Comparison of ENCODE assay signal across 19 cellular contexts in genomic region chr7:102418603-102419002, GRCh38. TPM values are rescaled to one million over a fixed set of nuclear protein-coding genes. Genes with fewer than 3 reads are reported as not detected.
DNase-seq lines count a peak whose midpoint lies in the region; ATAC-seq and TF ChIP-seq lines count a peak whose summit lies in the region.
"Had no signal": no experiment of that assay in that cellular context is flagged by ENCODE, and none has a peak within 500 bp of the region (broad histone marks: within the 10 kb centered on the region; RNA-seq: fewer than 3 reads in every experiment).

No MANE protein-coding gene starts in this region.

- H2AK9ac ChIP-seq in IMR-90 (replicated peaks; ENCODE audit: low read depth, low read length, poor library complexity), result no peak overlapping the region

- no peak overlapping the region for H3K18ac ChIP-seq in IMR-90 (ENCODE audit: low read depth, low read length)

- DNase-seq in activated CD4-positive, alpha-beta T cell treated with anti-CD3 and anti-CD28 coated beads for 36 hours, result no peak
- DNase-seq in activated CD4-positive, alpha-beta T cell treated with anti-CD3 and anti-CD28 coated beads, Interleukin-2, amount 50 U/mL, for 4 hours, result no peak
- no peak for DNase-seq in IMR-90
- no peak for DNase-seq in activated CD8-positive, alpha-beta T cell treated with anti-CD3 and anti-CD28 coated beads, Interleukin-2, amount 10 ng/mL, durations not matched to agents 7 days and 5 days
- no peak for DNase-seq in naive thymus-derived CD4-positive, alpha-beta T cell
- no peak for DNase-seq in heart left ventricle
- DNase-seq: 8988T; activated CD4-positive, alpha-beta T cell treated with anti-CD3 and anti-CD28 coated beads, Interleukin-2, amount 50 U/mL, for 1 hour; colonic mucosa; DMS153; HFFc6; hypothalamus; mesenchymal stem cell; NCI-H524 treated with DMSO at 0.1 percent for 48 hours; tibial artery had no signal

- no peak overlapping the region for H2BK120ac ChIP-seq in IMR-90 (ENCODE audit: low read depth, low read length)

- BruUV-seq in IMR-90 (replicated peaks; lab: Mats Ljungman, UMichigan), result no TSS peak

- no peak overlapping the region for H2BK15ac ChIP-seq in IMR-90 (ENCODE audit: low read depth, low read length)

- H3K4me1 Mint-ChIP-seq in activated CD4-positive, alpha-beta T cell treated with anti-CD3 and anti-CD28 coated beads for 36 hours, result peaks cover 61% of the 10 kb centered on the region
- peaks cover 73% of the 10 kb centered on the region for H3K4me1 Mint-ChIP-seq in activated CD8-positive, alpha-beta T cell treated with anti-CD3 and anti-CD28 coated beads, Interleukin-2, amount 10 ng/mL, durations not matched to agents 7 days and 5 days (ENCODE audit: low read depth)
- peaks cover 53 to 84% (median 61%) of the 10 kb centered on the region in 7 donors for H3K4me1 Mint-ChIP-seq in naive thymus-derived CD4-positive, alpha-beta T cell
- H3K4me1 Mint-ChIP-seq: neural crest cell had no signal

- H3K4ac ChIP-seq in IMR-90 (ENCODE audit: low read depth, low read length), result no peak overlapping the region

- TF ChIP-seq RAD21 in IMR-90 (IDR thresholded peaks at IDR 0.05; ENCODE audit: low read length), result no peak

- POLR2A ChIA-PET in activated CD4-positive, alpha-beta T cell treated with anti-CD3 and anti-CD28 coated beads for 36 hours (lab: Charles Lee), result interaction anchor here (1.4 kb wide), 1 partner anchor 8 kb away, joined by 5 read pairs; no protein-coding TSS in a partner anchor
- POLR2A ChIA-PET in IMR-90 (lab: Charles Lee; ENCODE audit: unreplicated experiment), result no interaction called here
- POLR2A ChIA-PET in activated CD8-positive, alpha-beta T cell treated with anti-CD3 and anti-CD28 coated beads, Interleukin-2, amount 10 ng/mL, durations not matched to agents 7 days and 5 days (lab: Charles Lee), result interaction anchor here (1.0 to 4.4 kb wide), 4 partner anchors 7 to 47 kb away, joined by 3 to 124 read pairs (median 4); no protein-coding TSS in a partner anchor
- POLR2A ChIA-PET in naive thymus-derived CD4-positive, alpha-beta T cell (lab: Charles Lee), result interaction anchor here (0.8 to 25.3 kb wide), 2 partner anchors 14 to 32 kb away, joined by 3 to 510 read pairs; partner anchors contain the start of gene ORAI2

- no peak overlapping the region for H3K9ac ChIP-seq in IMR-90 (ENCODE audit: low read depth, low read length)

- H2AFZ ChIP-seq in IMR-90 (replicated peaks; ENCODE audit: low read length, poor library complexity), result no peak overlapping the region

- H4K8ac ChIP-seq in IMR-90 (ENCODE audit: low read depth in 2 of 2, low read length in 2 of 2), result no peak overlapping the region

- TF ChIP-seq CTCF in IMR-90 (conservative IDR thresholded peaks at IDR 0.05; ENCODE audit: low read depth, low read length), result no peak
- TF ChIP-seq CTCF in heart left ventricle (IDR thresholded peaks at IDR 0.05), result no peak

- H2AK5ac ChIP-seq in IMR-90 (ENCODE audit: low read depth, low read length), result no peak overlapping the region

- peaks cover 20 to 55% of the 10 kb centered on the region in 2 experiments for H3K79me1 ChIP-seq in IMR-90 (ENCODE audit: low read depth in 1 of 2, low read length in 2 of 2)

- no peak overlapping the region for H2BK5ac ChIP-seq in IMR-90 (ENCODE audit: low read depth, low read length, poor library complexity, severe bottlenecking)

- ATAC-seq in activated CD4-positive, alpha-beta T cell treated with anti-CD3 and anti-CD28 coated beads for 36 hours, result peak; percentile 9
- ATAC-seq in IMR-90 (ENCODE audit: low read depth) (no peak), heart left ventricle (no peak), GM19324 (IDR thresholded peaks at IDR 0.05; ENCODE audit: low FRiP score, unreplicated experiment) (no peak), GM18505 (IDR thresholded peaks at IDR 0.05; ENCODE audit: unreplicated experiment) (no peak)
- no peak for ATAC-seq in activated CD8-positive, alpha-beta T cell treated with anti-CD3 and anti-CD28 coated beads, Interleukin-2, amount 10 ng/mL, durations not matched to agents 7 days and 5 days
- no peak for ATAC-seq in naive thymus-derived CD4-positive, alpha-beta T cell

- dilution Hi-C loops in IMR-90 (cut with HindIII; ENCODE audit: low sequenced_read_pairs, unreplicated experiment), result no loop called here

- CTCF ChIA-PET in activated CD4-positive, alpha-beta T cell treated with anti-CD3 and anti-CD28 coated beads for 36 hours (lab: Charles Lee), result interaction anchor here (0.6 to 0.8 kb wide), 4 partner anchors 14 to 452 kb away, joined by 3 to 5 read pairs (median 4); no protein-coding TSS in a partner anchor
- CTCF ChIA-PET in IMR-90 (lab: Yijun Ruan, JAX), result no interaction called here
- CTCF ChIA-PET in activated CD8-positive, alpha-beta T cell treated with anti-CD3 and anti-CD28 coated beads, Interleukin-2, amount 10 ng/mL, durations not matched to agents 7 days and 5 days (lab: Charles Lee), result no interaction called here
- CTCF ChIA-PET in naive thymus-derived CD4-positive, alpha-beta T cell (lab: Charles Lee), result interaction anchor here (0.5 to 1.5 kb wide), 3 partner anchors 11 to 32 kb away, joined by 3 to 4 read pairs (median 3); no protein-coding TSS in a partner anchor

- no peaks in the 10 kb centered on the region; the same call in none of the 2 replicates for H4K20me1 ChIP-seq in IMR-90 (ENCODE audit: insufficient read depth, low read length)

- H3K23ac ChIP-seq in IMR-90 (ENCODE audit: low read depth, low read length), result no peak overlapping the region

- H4K5ac ChIP-seq in IMR-90 (ENCODE audit: low read depth, low read length), result no peak overlapping the region

- H3K27ac ChIP-seq in IMR-90 (ENCODE audit: insufficient read depth, low read length), result no peak overlapping the region
- H3K27ac ChIP-seq in naive thymus-derived CD4-positive, alpha-beta T cell (ENCODE audit: low read depth, low read length), result peak overlapping the region; percentile 37
- no peak overlapping the region for H3K27ac ChIP-seq in heart left ventricle
- H3K27ac ChIP-seq: colonic mucosa, SK-N-MC, tibial artery had no signal

- H4K91ac ChIP-seq in IMR-90 (ENCODE audit: insufficient read depth, low read depth, low read length), result no peak overlapping the region

- H3K56ac ChIP-seq in IMR-90 (ENCODE audit: extremely low read depth, insufficient read depth, low read length), result no peak overlapping the region

- peak overlapping the region; percentile 37 for H3K27ac Mint-ChIP-seq in activated CD4-positive, alpha-beta T cell treated with anti-CD3 and anti-CD28 coated beads for 36 hours
- H3K27ac Mint-ChIP-seq in activated CD8-positive, alpha-beta T cell treated with anti-CD3 and anti-CD28 coated beads, Interleukin-2, amount 10 ng/mL, durations not matched to agents 7 days and 5 days, result peak overlapping the region; percentile 72
- peak overlapping the region; percentile 69 to 98 (median 96) for H3K27ac Mint-ChIP-seq in naive thymus-derived CD4-positive, alpha-beta T cell
- H3K27ac Mint-ChIP-seq: HFFc6 had no signal

- no peak overlapping the region for H2BK20ac ChIP-seq in IMR-90 (ENCODE audit: low read depth, low read length)

- H3K4me2 ChIP-seq in IMR-90 (ENCODE audit: low read depth, low read length), result no peak overlapping the region

- peaks cover 52% of the 10 kb centered on the region for H3K36me3 Mint-ChIP-seq in activated CD4-positive, alpha-beta T cell treated with anti-CD3 and anti-CD28 coated beads for 36 hours (ENCODE audit: low read depth)
- H3K36me3 Mint-ChIP-seq in activated CD8-positive, alpha-beta T cell treated with anti-CD3 and anti-CD28 coated beads, Interleukin-2, amount 10 ng/mL, durations not matched to agents 7 days and 5 days (ENCODE audit: low read depth), result peaks cover 59% of the 10 kb centered on the region
- peaks cover 0 to 43% (median 18%) of the 10 kb centered on the region in 5 donors for H3K36me3 Mint-ChIP-seq in naive thymus-derived CD4-positive, alpha-beta T cell

- TF ChIP-seq POLR2A in IMR-90 (IDR thresholded peaks at IDR 0.05; ENCODE audit: low read depth, low read length) (no peak), heart left ventricle (IDR thresholded peaks at IDR 0.05) (no peak), GM18505 (IDR thresholded peaks at IDR 0.05; ENCODE audit: borderline replicate concordance, extremely low read depth, insufficient read depth, insufficient read length) (no peak)

- H3K27me3 ChIP-seq in IMR-90 (ENCODE audit: control insufficient read depth, insufficient read depth, low read length), result no peaks in the 10 kb centered on the region
- H3K27me3 ChIP-seq in naive thymus-derived CD4-positive, alpha-beta T cell (ENCODE audit: control insufficient read depth in 2 of 2, insufficient read depth in 2 of 2, low read length in 2 of 2), result no peaks in the 10 kb centered on the region
- H3K27me3 ChIP-seq in heart left ventricle, result no peaks in the 10 kb centered on the region
- H3K27me3 ChIP-seq: colonic mucosa, tibial artery had no signal

- no peaks in the 10 kb centered on the region for H3K27me3 Mint-ChIP-seq in activated CD4-positive, alpha-beta T cell treated with anti-CD3 and anti-CD28 coated beads for 36 hours
- H3K27me3 Mint-ChIP-seq in activated CD8-positive, alpha-beta T cell treated with anti-CD3 and anti-CD28 coated beads, Interleukin-2, amount 10 ng/mL, durations not matched to agents 7 days and 5 days (ENCODE audit: low read depth), result no peaks in the 10 kb centered on the region
- H3K27me3 Mint-ChIP-seq in naive thymus-derived CD4-positive, alpha-beta T cell, result no peaks in the 10 kb centered on the region

- H3K4me1 ChIP-seq in IMR-90 (ENCODE audit: control insufficient read depth, insufficient read depth, low read length), result no peaks in the 10 kb centered on the region
- H3K4me1 ChIP-seq in naive thymus-derived CD4-positive, alpha-beta T cell (ENCODE audit: control insufficient read depth in 2 of 2, insufficient read depth in 2 of 2, low read length in 2 of 2), result peaks cover 39 to 54% of the 10 kb centered on the region in 2 donors
- H3K4me1 ChIP-seq in heart left ventricle, result peaks cover 0 to 26% (median 0%) of the 10 kb centered on the region in 12 donors
- H3K4me1 ChIP-seq: tibial artery had no signal

- peaks cover 3% of the 10 kb centered on the region; the same call in 1 of the 2 replicates for H3K9me1 ChIP-seq in IMR-90 (ENCODE audit: insufficient read depth, low read length)

- WGBS in IMR-90 (ENCODE audit: extremely low coverage in 2 of 2, insufficient read length in 1 of 2), 2 experiments, result 100% methylated on average over 2 of the region's 5 CpGs; no CpG with 5 or more reads in 1 of the 2 experiments
- WGBS in heart left ventricle, 4 donors, result 95 to 99% (median 96%) methylated on average over 5 of the region's 5 CpGs

- H3K9me3 ChIP-seq in IMR-90 (ENCODE audit: control insufficient read depth, insufficient read depth, low read length) (no peaks in the 10 kb centered on the region), heart left ventricle (no peaks in the 10 kb centered on the region)
- no peaks in the 10 kb centered on the region for H3K9me3 ChIP-seq in naive thymus-derived CD4-positive, alpha-beta T cell (ENCODE audit: control insufficient read depth in 2 of 3, low read length in 3 of 3)
- H3K9me3 ChIP-seq: colonic mucosa, tibial artery had no signal

- intact Hi-C loops in activated CD4-positive, alpha-beta T cell treated with anti-CD3 and anti-CD28 coated beads for 36 hours (cut with DNase I, micrococcal nuclease), result no loop called here
- intact Hi-C loops in IMR-90 (cut with micrococcal nuclease) (no loop called here), heart left ventricle (cut with DNase I) (loop anchor here in 1 of 10 donors (5.0 kb wide), 1 partner anchor 49 kb away; no protein-coding TSS in a partner anchor)
- intact Hi-C loops in naive thymus-derived CD4-positive, alpha-beta T cell (cut with micrococcal nuclease), result no loop called here

- H3K36me3 ChIP-seq in IMR-90 (ENCODE audit: control insufficient read depth, insufficient read depth, low read length) (peaks cover 44% of the 10 kb centered on the region), heart left ventricle (peaks cover 0 to 98% (median 73%) of the 10 kb centered on the region in 9 donors)
- peaks cover 0 to 3% (median 0%) of the 10 kb centered on the region in 3 experiments for H3K36me3 ChIP-seq in naive thymus-derived CD4-positive, alpha-beta T cell (ENCODE audit: control insufficient read depth in 2 of 3, insufficient read depth in 3 of 3, low read length in 3 of 3)
- H3K36me3 ChIP-seq: colonic mucosa had no signal

- in situ Hi-C loops in IMR-90 (cut with MboI; ENCODE audit: low sequenced_read_pairs), result no loop called here

- no peak overlapping the region for H3K14ac ChIP-seq in IMR-90 (replicated peaks; ENCODE audit: low read depth, low read length)

- no peaks in the 10 kb centered on the region for H3K9me3 Mint-ChIP-seq in activated CD4-positive, alpha-beta T cell treated with anti-CD3 and anti-CD28 coated beads for 36 hours (ENCODE audit: low read depth)
- no peaks in the 10 kb centered on the region for H3K9me3 Mint-ChIP-seq in activated CD8-positive, alpha-beta T cell treated with anti-CD3 and anti-CD28 coated beads, Interleukin-2, amount 10 ng/mL, durations not matched to agents 7 days and 5 days (ENCODE audit: insufficient read depth)
- no peaks in the 10 kb centered on the region for H3K9me3 Mint-ChIP-seq in naive thymus-derived CD4-positive, alpha-beta T cell
- H3K9me3 Mint-ChIP-seq: HFFc6, neural crest cell had no signal

- no peak overlapping the region for H3K4me3 Mint-ChIP-seq in activated CD4-positive, alpha-beta T cell treated with anti-CD3 and anti-CD28 coated beads for 36 hours
- H3K4me3 Mint-ChIP-seq in activated CD8-positive, alpha-beta T cell treated with anti-CD3 and anti-CD28 coated beads, Interleukin-2, amount 10 ng/mL, durations not matched to agents 7 days and 5 days, result no peak overlapping the region
- peak overlapping the region in 3 of 10 donors; percentile 3 to 38 (median 27) for H3K4me3 Mint-ChIP-seq in naive thymus-derived CD4-positive, alpha-beta T cell
- H3K4me3 Mint-ChIP-seq: HFFc6, neural crest cell had no signal

- no peak overlapping the region for H3K4me3 ChIP-seq in IMR-90 (ENCODE audit: insufficient read depth, low read depth, low read length)
- no peak overlapping the region for H3K4me3 ChIP-seq in naive thymus-derived CD4-positive, alpha-beta T cell (ENCODE audit: low read length)
- no peak overlapping the region for H3K4me3 ChIP-seq in heart left ventricle
- H3K4me3 ChIP-seq: colonic mucosa, SK-N-MC, tibial artery had no signal

RNA-seq across cellular contexts. Expression of gene ORAI2, which starts 14.8 kb away (rescaled TPM):
- total RNA-seq in activated CD4-positive, alpha-beta T cell treated with anti-CD3 and anti-CD28 coated beads for 36 hours, result 10 to 100 TPM; 20.8 to 25.1 TPM
- total RNA-seq in IMR-90 (2012; rRNA removed) (52.0 and 52.2 TPM in 2 replicates), heart left ventricle (10 to 100 TPM in 2 of 9 donors, 1 to 10 TPM in 7; 1.9 to 22.0 (median 4.8) TPM)
- polyA plus RNA-seq in IMR-90 (2012; rRNA removed) (58.3 and 73.5 TPM in 2 replicates), heart left ventricle (10 to 100 TPM in 1 of 2 donors, 1 to 10 TPM in 1; 1.1 to 10.6 TPM)
- 49.7 and 66.1 TPM in 2 replicates for polyA plus RNA-seq in IMR-90 (2012; cell fraction: cytosol; rRNA removed)
- 8.9 and 24.5 TPM in 2 replicates for polyA plus RNA-seq in IMR-90 (2012; cell fraction: nucleus; rRNA removed; ENCODE audit: low replicate concordance)
- total RNA-seq in activated CD8-positive, alpha-beta T cell treated with anti-CD3 and anti-CD28 coated beads, Interleukin-2, amount 10 ng/mL, durations not matched to agents 7 days and 5 days, result 10 to 100 TPM; 72.5 to 72.8 TPM
- total RNA-seq in naive thymus-derived CD4-positive, alpha-beta T cell, result 10 to 100 TPM; 19.9 to 72.6 (median 26.2) TPM
- 10 to 100 TPM; 29.5 to 33.5 TPM for polyA plus RNA-seq in naive thymus-derived CD4-positive, alpha-beta T cell

RNA-seq across cellular contexts. Expression of gene PRKRIP1, which starts 22.4 kb away (rescaled TPM):
- total RNA-seq in activated CD4-positive, alpha-beta T cell treated with anti-CD3 and anti-CD28 coated beads for 36 hours, result 10 to 100 TPM; 26.2 to 31.4 TPM
- total RNA-seq in IMR-90 (2012; rRNA removed), result 6.5 and 9.4 TPM in 2 replicates
- 21.6 and 21.8 TPM in 2 replicates for polyA plus RNA-seq in IMR-90 (2012; rRNA removed)
- polyA plus RNA-seq in IMR-90 (2012; cell fraction: cytosol; rRNA removed), result 12.4 and 16.7 TPM in 2 replicates
- 163 and 174 TPM in 2 replicates for polyA plus RNA-seq in IMR-90 (2012; cell fraction: nucleus; rRNA removed; ENCODE audit: low replicate concordance)
- 10 to 100 TPM; 26.8 to 28.1 TPM for total RNA-seq in activated CD8-positive, alpha-beta T cell treated with anti-CD3 and anti-CD28 coated beads, Interleukin-2, amount 10 ng/mL, durations not matched to agents 7 days and 5 days
- total RNA-seq in naive thymus-derived CD4-positive, alpha-beta T cell, result 10 to 100 TPM; 36.4 to 58.4 (median 47.0) TPM
- polyA plus RNA-seq in naive thymus-derived CD4-positive, alpha-beta T cell, result 10 to 100 TPM; 15.7 to 33.2 TPM
- 10 to 100 TPM in 5 of 9 donors, 1 to 10 TPM in 4; 7.4 to 15.2 (median 11.4) TPM for total RNA-seq in heart left ventricle
- 10 to 100 TPM; 15.1 TPM for polyA plus RNA-seq in heart left ventricle

RNA-seq across cellular contexts. Expression of gene ALKBH4, which starts 46.1 kb away (rescaled TPM):
- 1 to 10 TPM; 6.1 to 9.1 TPM for total RNA-seq in activated CD4-positive, alpha-beta T cell treated with anti-CD3 and anti-CD28 coated beads for 36 hours
- total RNA-seq in IMR-90 (2012; rRNA removed), result 6.1 and 7.2 TPM in 2 replicates
- polyA plus RNA-seq in IMR-90 (2012; rRNA removed), result 7.4 and 8.1 TPM in 2 replicates
- 8.9 and 9.7 TPM in 2 replicates for polyA plus RNA-seq in IMR-90 (2012; cell fraction: cytosol; rRNA removed)
- 1.6 and 5.1 TPM in 2 replicates for polyA plus RNA-seq in IMR-90 (2012; cell fraction: nucleus; rRNA removed; ENCODE audit: low replicate concordance)
- total RNA-seq in activated CD8-positive, alpha-beta T cell treated with anti-CD3 and anti-CD28 coated beads, Interleukin-2, amount 10 ng/mL, durations not matched to agents 7 days and 5 days, result 10 to 100 TPM; 10.8 to 11.1 TPM
- total RNA-seq in naive thymus-derived CD4-positive, alpha-beta T cell, result 10 to 100 TPM in 3 of 5 experiments, 1 to 10 TPM in 2; 4.0 to 14.3 (median 10.1) TPM
- polyA plus RNA-seq in naive thymus-derived CD4-positive, alpha-beta T cell, result 10 to 100 TPM; 18.1 to 24.7 TPM
- 10 to 100 TPM in 2 of 9 donors, 1 to 10 TPM in 7; 4.9 to 19.4 (median 6.5) TPM for total RNA-seq in heart left ventricle
- 1 to 10 TPM; 6.8 to 7.9 TPM for polyA plus RNA-seq in heart left ventricle

RNA-seq across cellular contexts. Expression of gene LRWD1, which starts 46.2 kb away (rescaled TPM):
- total RNA-seq in activated CD4-positive, alpha-beta T cell treated with anti-CD3 and anti-CD28 coated beads for 36 hours, result 10 to 100 TPM; 13.6 to 14.4 TPM
- 13.3 and 20.3 TPM in 2 replicates for total RNA-seq in IMR-90 (2012; rRNA removed)
- polyA plus RNA-seq in IMR-90 (2012; rRNA removed), result 27.2 and 31.6 TPM in 2 replicates
- polyA plus RNA-seq in IMR-90 (2012; cell fraction: cytosol; rRNA removed), result 32.7 and 39.8 TPM in 2 replicates
- 30.2 and 77.3 TPM in 2 replicates for polyA plus RNA-seq in IMR-90 (2012; cell fraction: nucleus; rRNA removed; ENCODE audit: low replicate concordance)
- 10 to 100 TPM; 16.7 to 21.7 TPM for total RNA-seq in activated CD8-positive, alpha-beta T cell treated with anti-CD3 and anti-CD28 coated beads, Interleukin-2, amount 10 ng/mL, durations not matched to agents 7 days and 5 days
- total RNA-seq in naive thymus-derived CD4-positive, alpha-beta T cell, result 10 to 100 TPM; 12.4 to 25.3 (median 24.7) TPM
- 10 to 100 TPM in 1 of 2 donors, 1 to 10 TPM in 1; 8.7 to 18.5 TPM for polyA plus RNA-seq in naive thymus-derived CD4-positive, alpha-beta T cell
- total RNA-seq in heart left ventricle, result 10 to 100 TPM in 4 of 9 donors, 1 to 10 TPM in 5; 7.6 to 24.9 (median 9.7) TPM
- 10 to 100 TPM in 1 of 2 donors, 1 to 10 TPM in 1; 4.7 to 26.4 TPM for polyA plus RNA-seq in heart left ventricle

Comparison
In these comparisons a context has a peak if more than half of its experiments do, and no peak if none do; other contexts are left out.
1. H3K27ac Mint-ChIP-seq: peak in every context shown above with its lines; median percentile 96 in naive thymus-derived CD4-positive, alpha-beta T cell; 72 in activated CD8-positive, alpha-beta T cell treated with anti-CD3 and anti-CD28 coated beads, Interleukin-2, amount 10 ng/mL, durations not matched to agents 7 days and 5 days; 37 in activated CD4-positive, alpha-beta T cell treated with anti-CD3 and anti-CD28 coated beads for 36 hours.
2. CTCF ChIA-PET loops: an anchor here in activated CD4-positive, alpha-beta T cell treated with anti-CD3 and anti-CD28 coated beads for 36 hours (0.6 to 0.8 kb wide) and naive thymus-derived CD4-positive, alpha-beta T cell (0.5 to 1.5 kb wide); none called in IMR-90 and activated CD8-positive, alpha-beta T cell treated with anti-CD3 and anti-CD28 coated beads, Interleukin-2, amount 10 ng/mL, durations not matched to agents 7 days and 5 days.